In the genomic region with DNA sequence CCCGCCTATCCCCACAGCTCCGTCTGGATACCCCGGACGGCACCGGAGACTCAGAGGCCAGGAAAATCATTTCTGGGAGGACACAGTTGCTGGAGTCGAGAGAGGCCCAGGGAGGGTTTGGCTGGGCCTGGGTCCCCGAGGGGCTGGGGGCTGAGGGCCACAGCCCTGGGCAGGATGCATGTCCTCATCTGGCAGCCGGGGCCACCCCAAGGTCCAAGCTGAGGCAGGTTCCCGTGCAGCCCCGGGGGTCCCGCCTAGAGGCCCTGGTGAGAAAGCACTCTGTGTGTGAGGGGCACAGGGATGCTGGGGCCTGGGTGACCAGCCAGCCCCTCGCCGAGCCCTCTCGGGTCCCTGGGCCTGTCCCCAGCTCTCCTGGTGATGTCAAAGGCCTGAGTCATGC, we compare ENCODE assay signal across 1 cellular context.
TF ChIP-seq lines count a peak whose summit lies in the region.

No MANE protein-coding gene starts in this region.

TF ChIP-seq in H1, 55 proteins besides CTCF, POLR2A, EP300 and RAD21:
- TF ChIP-seq PHF8 (conservative IDR thresholded peaks at IDR 0.05; ENCODE audit: low read depth, low read length) = no peak
- TF ChIP-seq FOSL1 (IDR thresholded peaks at IDR 0.05; ENCODE audit: insufficient read depth, low read depth, low read length) = no peak
- no peak for TF ChIP-seq SP2 (IDR thresholded peaks at IDR 0.05; ENCODE audit: low read length)
- no peak for TF ChIP-seq EZH2 (IDR thresholded peaks at IDR 0.05; ENCODE audit: low read depth, low read length, severe bottlenecking)
- TF ChIP-seq NRF1 (IDR thresholded peaks at IDR 0.05; ENCODE audit: low read depth, low read length) = no peak
- no peak for TF ChIP-seq YY1 (IDR thresholded peaks at IDR 0.05; ENCODE audit: low read depth, low read length)
- TF ChIP-seq SIX5 (IDR thresholded peaks at IDR 0.05; ENCODE audit: low read depth, low read length) = no peak
- TF ChIP-seq CREB1 (IDR thresholded peaks at IDR 0.05) = no peak
- no peak for TF ChIP-seq ASH2L (IDR thresholded peaks at IDR 0.05; ENCODE audit: low read length)
- TF ChIP-seq CBX8 (IDR thresholded peaks at IDR 0.05; ENCODE audit: borderline replicate concordance, low read depth, low read length) = no peak
- no peak for TF ChIP-seq BACH1 (IDR thresholded peaks at IDR 0.05; ENCODE audit: low read length)
- TF ChIP-seq SUZ12 (IDR thresholded peaks at IDR 0.05; ENCODE audit: low read length) = no peak
- no peak for TF ChIP-seq HDAC2 (IDR thresholded peaks at IDR 0.05; ENCODE audit: borderline replicate concordance in 1 of 2, low read depth in 2 of 2, low read length in 2 of 2)
TF ChIP-seq in H1: peak in this region for 0.
